2 cellular contexts compared by ENCODE assay signal in the genomic region with DNA sequence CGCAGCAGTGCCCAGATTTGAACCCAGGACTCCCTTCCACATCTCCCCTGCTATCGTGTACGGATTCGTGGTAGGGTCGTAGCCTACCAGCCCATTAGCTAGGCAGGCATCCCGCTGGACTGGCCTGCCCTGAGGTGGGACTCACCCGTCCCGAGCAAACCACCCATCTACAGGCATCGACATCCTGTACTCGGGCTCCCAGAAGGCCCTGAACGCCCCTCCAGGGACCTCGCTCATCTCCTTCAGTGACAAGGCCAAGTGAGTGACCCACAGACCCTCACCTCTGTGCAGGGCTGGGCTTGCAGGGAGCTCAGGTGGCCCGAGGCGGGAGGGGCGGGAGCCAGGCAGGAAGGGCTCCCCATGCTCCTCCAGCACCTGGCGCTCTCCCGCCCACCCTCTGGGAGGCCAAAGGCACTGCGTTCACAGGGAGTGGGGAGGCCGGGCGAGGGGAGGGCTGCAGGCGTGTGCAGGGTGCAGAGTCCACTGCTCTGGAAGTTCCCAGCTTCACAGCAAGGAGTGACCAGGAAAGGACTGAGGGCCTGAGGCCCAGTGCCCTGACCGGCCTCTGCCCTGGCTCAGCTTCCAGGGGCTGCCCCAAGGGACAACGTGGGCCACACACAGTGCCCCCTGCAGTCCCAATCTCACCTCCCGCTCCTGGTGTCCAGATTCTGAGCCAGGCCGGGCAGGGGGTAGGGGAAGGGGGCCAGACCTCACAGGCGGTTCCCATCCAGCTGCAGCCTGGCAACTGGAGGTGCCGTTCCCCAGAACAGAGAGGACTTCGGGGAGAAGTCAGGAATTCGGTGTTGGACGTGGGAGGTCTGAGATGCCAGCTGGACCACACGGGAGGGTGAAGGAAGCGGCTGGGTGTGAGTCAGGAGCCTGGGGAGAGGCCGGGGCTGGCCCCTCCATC.
TF ChIP-seq lines count a peak whose summit lies in the region.

No MANE protein-coding gene starts in this region.

TF ChIP-seq in SK-N-SH treated with all-trans-retinoic acid at 6 μM for 48 hours, 23 proteins besides CTCF, POLR2A, EP300 and RAD21 (continued from another document):
- TF ChIP-seq TSHZ2 (CRISPR knock-in tag; IDR thresholded peaks at IDR 0.05) (no peak), RARB (CRISPR knock-in tag; IDR thresholded peaks at IDR 0.05) (no peak)
- TF ChIP-seq, protein P1, sequence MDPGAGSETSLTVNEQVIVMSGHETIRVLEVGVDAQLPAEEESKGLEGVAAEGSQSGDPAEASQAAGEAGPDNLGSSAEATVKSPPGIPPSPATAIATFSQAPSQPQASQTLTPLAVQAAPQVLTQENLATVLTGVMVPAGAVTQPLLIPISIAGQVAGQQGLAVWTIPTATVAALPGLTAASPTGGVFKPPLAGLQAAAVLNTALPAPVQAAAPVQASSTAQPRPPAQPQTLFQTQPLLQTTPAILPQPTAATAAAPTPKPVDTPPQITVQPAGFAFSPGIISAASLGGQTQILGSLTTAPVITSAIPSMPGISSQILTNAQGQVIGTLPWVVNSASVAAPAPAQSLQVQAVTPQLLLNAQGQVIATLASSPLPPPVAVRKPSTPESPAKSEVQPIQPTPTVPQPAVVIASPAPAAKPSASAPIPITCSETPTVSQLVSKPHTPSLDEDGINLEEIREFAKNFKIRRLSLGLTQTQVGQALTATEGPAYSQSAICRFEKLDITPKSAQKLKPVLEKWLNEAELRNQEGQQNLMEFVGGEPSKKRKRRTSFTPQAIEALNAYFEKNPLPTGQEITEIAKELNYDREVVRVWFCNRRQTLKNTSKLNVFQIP (CRISPR knock-in tag; IDR thresholded peaks at IDR 0.05; ENCODE audit: borderline replicate concordance, low read depth): no peak

TF ChIP-seq in HepG2, 621 proteins besides CTCF, POLR2A, EP300 and RAD21 (continued from another document and continues in another):
- TF ChIP-seq, protein P2, sequence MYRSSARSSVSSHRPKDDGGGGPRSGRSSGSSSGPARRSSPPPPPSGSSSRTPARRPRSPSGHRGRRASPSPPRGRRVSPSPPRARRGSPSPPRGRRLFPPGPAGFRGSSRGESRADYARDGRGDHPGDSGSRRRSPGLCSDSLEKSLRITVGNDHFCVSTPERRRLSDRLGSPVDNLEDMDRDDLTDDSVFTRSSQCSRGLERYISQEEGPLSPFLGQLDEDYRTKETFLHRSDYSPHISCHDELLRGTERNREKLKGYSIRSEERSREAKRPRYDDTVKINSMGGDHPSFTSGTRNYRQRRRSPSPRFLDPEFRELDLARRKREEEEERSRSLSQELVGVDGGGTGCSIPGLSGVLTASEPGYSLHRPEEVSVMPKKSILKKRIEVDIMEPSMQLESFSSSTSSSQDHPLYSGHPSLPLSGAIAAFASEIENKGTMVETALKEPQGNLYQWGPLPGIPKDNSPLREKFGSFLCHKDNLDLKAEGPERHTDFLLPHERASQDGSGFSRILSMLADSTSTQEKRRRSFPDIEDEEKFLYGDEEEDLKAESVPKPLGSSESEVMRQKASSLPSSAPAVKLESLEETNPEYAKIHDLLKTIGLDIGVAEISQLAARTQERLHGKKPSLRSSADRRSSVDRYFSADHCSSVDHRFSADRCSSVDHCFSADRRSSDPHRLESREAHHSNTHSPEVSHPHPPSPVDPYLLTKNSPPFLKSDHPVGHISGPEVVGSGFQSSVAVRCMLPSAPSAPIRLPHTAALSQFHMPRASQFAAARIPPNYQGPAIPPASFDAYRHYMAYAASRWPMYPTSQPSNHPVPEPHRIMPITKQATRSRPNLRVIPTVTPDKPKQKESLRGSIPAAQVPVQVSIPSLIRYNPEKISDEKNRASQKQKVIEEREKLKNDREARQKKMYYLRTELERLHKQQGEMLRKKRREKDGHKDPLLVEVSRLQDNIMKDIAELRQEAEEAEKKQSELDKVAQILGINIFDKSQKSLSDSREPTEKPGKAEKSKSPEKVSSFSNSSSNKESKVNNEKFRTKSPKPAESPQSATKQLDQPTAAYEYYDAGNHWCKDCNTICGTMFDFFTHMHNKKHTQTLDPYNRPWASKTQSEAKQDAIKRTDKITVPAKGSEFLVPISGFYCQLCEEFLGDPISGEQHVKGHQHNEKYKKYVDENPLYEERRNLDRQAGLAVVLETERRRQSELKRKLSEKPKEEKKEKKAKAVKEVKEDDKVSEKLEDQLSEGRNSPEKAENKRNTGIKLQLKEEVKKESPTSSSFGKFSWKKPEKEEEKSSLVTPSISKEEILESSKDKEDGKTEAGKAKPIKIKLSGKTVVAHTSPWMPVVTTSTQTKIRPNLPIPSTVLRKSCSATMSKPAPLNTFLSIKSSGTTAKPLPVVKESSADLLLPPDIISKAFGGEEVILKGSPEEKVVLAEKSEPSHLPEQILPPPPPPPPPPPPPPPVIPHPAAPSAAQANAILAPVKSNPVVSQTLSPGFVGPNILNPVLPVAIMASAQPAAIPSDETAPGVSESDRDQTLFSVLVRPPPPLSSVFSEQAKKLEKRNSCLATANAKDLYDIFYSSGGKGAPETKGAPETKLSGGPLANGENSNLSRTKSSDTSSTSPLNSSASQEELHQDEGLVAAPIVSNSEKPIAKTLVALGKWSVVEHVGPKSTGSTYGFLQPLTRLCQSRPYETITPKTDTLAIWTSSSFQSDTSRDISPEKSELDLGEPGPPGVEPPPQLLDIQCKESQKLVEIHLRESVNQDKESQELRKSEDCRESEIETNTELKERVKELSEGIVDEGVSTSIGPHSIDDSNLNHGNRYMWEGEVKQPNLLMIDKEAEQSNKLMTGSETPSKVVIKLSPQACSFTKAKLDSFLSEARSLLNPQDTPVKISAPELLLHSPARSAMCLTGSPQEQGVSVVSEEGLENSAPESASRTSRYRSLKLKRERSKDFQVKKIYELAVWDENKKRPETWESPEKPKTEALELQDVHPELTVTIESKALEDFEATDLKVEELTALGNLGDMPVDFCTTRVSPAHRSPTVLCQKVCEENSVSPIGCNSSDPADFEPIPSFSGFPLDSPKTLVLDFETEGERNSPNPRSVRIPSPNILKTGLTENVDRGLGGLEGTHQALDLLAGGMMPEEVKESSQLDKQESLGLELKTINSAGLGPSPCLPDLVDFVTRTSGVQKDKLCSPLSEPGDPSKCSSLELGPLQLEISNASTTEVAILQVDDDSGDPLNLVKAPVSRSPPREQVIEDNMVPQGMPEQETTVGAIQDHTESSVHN (CRISPR knock-in tag; IDR thresholded peaks at IDR 0.05): no peak
- TF ChIP-seq IKZF4 (CRISPR knock-in tag; IDR thresholded peaks at IDR 0.05; ENCODE audit: borderline replicate concordance, low read depth, not compliant biosample characterization) (no peak), ZNF510 (CRISPR knock-in tag; IDR thresholded peaks at IDR 0.05; ENCODE audit: low read depth) (peak; percentile 60; the same call in 1 of the 2 replicates), ZIK1 (CRISPR knock-in tag; IDR thresholded peaks at IDR 0.05; ENCODE audit: borderline replicate concordance, low read depth) (peak; percentile 100), ZNF333 (CRISPR knock-in tag; IDR thresholded peaks at IDR 0.05; ENCODE audit: borderline replicate concordance) (0 out of 2 replicates have a peak, but pooled peaks have one; percentile 85), ZNF678 (CRISPR knock-in tag; IDR thresholded peaks at IDR 0.05) (peak; percentile 27; the same call in 1 of the 2 replicates), KLF16 (CRISPR knock-in tag; IDR thresholded peaks at IDR 0.05) (peak in 1 of 2 experiments; percentile 86; a peak in 2 of 4 replicates), HOXA5 (CRISPR knock-in tag; IDR thresholded peaks at IDR 0.05) (peak; percentile 65), STAT6 (CRISPR knock-in tag; IDR thresholded peaks at IDR 0.05; ENCODE audit: borderline replicate concordance) (peak; percentile 97; the same call in 1 of the 2 replicates), ZNF34 (CRISPR knock-in tag; IDR thresholded peaks at IDR 0.05; ENCODE audit: borderline replicate concordance) (no peak), GMEB2 (CRISPR knock-in tag; IDR thresholded peaks at IDR 0.05; ENCODE audit: low read depth) (no peak), GFI1 (CRISPR knock-in tag; IDR thresholded peaks at IDR 0.05; ENCODE audit: borderline replicate concordance) (peak; percentile 70; the same call in 1 of the 2 replicates), KAT7 (CRISPR knock-in tag; IDR thresholded peaks at IDR 0.05; ENCODE audit: borderline replicate concordance) (peak; percentile 94), JUNB (CRISPR knock-in tag; IDR thresholded peaks at IDR 0.05; ENCODE audit: borderline replicate concordance) (no peak), ATF7-NPFF (CRISPR knock-in tag; IDR thresholded peaks at IDR 0.05; ENCODE audit: low read depth) (peak; percentile 97), MED13 (CRISPR knock-in tag; IDR thresholded peaks at IDR 0.05) (no peak), ZNF264 (CRISPR knock-in tag; IDR thresholded peaks at IDR 0.05) (peak; percentile 88; the same call in 1 of the 2 replicates), NFIB (CRISPR knock-in tag; IDR thresholded peaks at IDR 0.05; ENCODE audit: borderline replicate concordance) (no peak), HNF4A (CRISPR knock-in tag; IDR thresholded peaks at IDR 0.05) (peak; percentile 99), ZNF614 (CRISPR knock-in tag; IDR thresholded peaks at IDR 0.05; ENCODE audit: borderline replicate concordance) (peak; percentile 99), SIN3A (IDR thresholded peaks at IDR 0.05; ENCODE audit: borderline replicate concordance, low read depth, low read length) (peak; percentile 85), DDIT3 (CRISPR knock-in tag; IDR thresholded peaks at IDR 0.05) (no peak), ZBTB26 (CRISPR knock-in tag; IDR thresholded peaks at IDR 0.05; ENCODE audit: borderline replicate concordance) (peak; percentile 92), ZNF17 (CRISPR knock-in tag; IDR thresholded peaks at IDR 0.05) (no peak), ZNF383 (CRISPR knock-in tag; IDR thresholded peaks at IDR 0.05; ENCODE audit: borderline replicate concordance) (no peak), REXO4 (CRISPR knock-in tag; IDR thresholded peaks at IDR 0.05; ENCODE audit: borderline replicate concordance) (no peak)
- TF ChIP-seq, protein P3, sequence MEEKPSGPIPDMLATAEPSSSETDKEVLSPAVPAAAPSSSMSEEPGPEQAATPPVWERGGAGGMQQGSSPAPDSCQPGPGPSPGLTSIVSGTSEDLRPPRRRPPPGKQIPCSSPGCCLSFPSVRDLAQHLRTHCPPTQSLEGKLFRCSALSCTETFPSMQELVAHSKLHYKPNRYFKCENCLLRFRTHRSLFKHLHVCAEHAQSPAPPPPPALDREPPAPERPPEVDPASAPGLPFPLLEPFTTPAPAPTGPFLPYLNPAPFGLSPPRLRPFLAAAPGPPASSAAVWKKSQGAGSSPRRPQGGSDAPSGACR (CRISPR knock-in tag; IDR thresholded peaks at IDR 0.05): peak; percentile 99
